ENCODE assay signal across 10 cellular contexts in the genomic region with DNA sequence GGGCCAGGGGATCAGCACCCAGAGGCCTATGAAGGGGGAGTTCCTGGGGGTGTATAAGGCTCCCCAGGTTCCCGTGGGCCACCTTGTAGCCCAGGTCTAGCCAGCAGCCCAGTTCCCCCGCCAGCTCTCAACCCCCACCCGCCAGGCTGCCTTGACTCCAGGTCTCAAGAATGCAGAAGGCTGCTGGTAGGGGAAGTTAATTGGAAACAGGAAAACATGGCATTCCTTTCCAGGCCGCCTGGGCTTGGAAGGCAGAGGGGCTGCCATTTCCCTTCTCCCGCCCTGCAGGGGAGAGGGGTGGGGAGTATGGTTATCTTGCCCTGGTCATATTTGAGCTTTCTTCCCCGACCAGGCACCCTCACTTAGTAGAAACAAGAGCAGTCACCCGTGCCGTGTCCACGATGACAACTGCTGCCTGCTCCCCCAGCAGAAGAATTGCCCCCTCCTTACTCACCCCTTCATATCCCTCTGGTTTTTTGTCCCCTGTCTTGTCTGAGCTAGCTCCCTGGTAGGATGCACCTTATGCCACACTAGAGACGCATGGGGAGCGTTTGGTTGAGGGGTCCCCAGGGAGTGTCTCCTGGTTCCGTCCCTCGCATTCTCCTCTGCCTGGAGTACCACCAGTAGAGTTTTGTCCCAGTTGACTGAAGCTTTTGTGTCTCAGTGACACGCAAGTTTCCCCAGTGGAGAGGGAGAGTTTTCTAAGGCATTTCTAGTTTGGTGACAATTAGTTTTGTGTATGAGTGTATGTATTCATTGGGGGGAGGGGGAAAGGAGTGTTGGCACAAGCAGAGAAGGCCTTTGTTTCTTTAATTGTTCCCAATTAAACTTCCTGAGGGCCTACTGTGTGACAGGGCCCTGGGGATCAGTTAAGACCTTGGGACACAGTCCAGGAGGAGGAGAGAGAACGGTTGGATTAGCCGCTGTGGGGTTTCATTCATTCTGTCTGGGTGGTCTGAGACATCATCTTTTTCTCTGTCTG. TPM values are rescaled to one million over a fixed set of nuclear protein-coding genes. Genes with fewer than 3 reads are reported as not detected.
DNase-seq lines count a peak whose midpoint lies in the region; ATAC-seq, FAIRE-seq and TF ChIP-seq lines count a peak whose summit lies in the region.
"Had no signal": no experiment of that assay in that cellular context is flagged by ENCODE, and none has a peak within 500 bp of the region (broad histone marks: within the 10 kb centered on the region; RNA-seq: fewer than 3 reads in every experiment).

No MANE protein-coding gene starts in this region.

- H3K4me3 ChIP-seq in astrocyte (ENCODE audit: insufficient read depth, low read depth, low read length) (no peak overlapping the region), iPS-20b (ENCODE audit: low read length) (peak overlapping the region; percentile 44; the same call in 1 of the 2 replicates)

- H3K36me3 Mint-ChIP-seq in activated CD4-positive, alpha-beta T cell treated with anti-CD3 and anti-CD28 coated beads, Interleukin-2, amount 10 ng/mL, durations not matched to agents 24 days and 14 days (ENCODE audit: low read depth): peaks cover 13% of the 10 kb centered on the region
- H3K36me3 Mint-ChIP-seq in astrocyte (ENCODE audit: low read depth, unreplicated experiment): peaks cover 2% of the 10 kb centered on the region
- no peaks in the 10 kb centered on the region for H3K36me3 Mint-ChIP-seq in activated T-helper 17 cell treated with anti-CD3 and anti-CD28 coated beads, Interleukin-2, amount 50 U/mL, for 72 hours (ENCODE audit: low read depth)

- H3K36me3 ChIP-seq in astrocyte (ENCODE audit: insufficient read depth, low read length) (no peaks in the 10 kb centered on the region), iPS-20b (ENCODE audit: insufficient read depth, low read depth, low read length) (peaks cover 3% of the 10 kb centered on the region; the same call in 1 of the 2 replicates)

- peak; percentile 54 for DNase-seq in activated CD4-positive, alpha-beta T cell treated with anti-CD3 and anti-CD28 coated beads, Interleukin-2, amount 10 ng/mL, durations not matched to agents 24 days and 14 days
- no peak for DNase-seq in activated CD4-positive, alpha-beta T cell treated with anti-CD3 and anti-CD28 coated beads, Interleukin-2, amount 50 U/mL, for 1 hour
- peak; percentile 68 for DNase-seq in astrocyte (ENCODE audit: low read depth)
- DNase-seq in substantia nigra (lab: John Stamatoyannopoulos, UW): peak in 10 of 49 donors; percentile 10 to 70 (median 30)
- DNase-seq: Karpas-422, T-helper 1 cell had no signal

- H3K4me3 Mint-ChIP-seq in activated CD4-positive, alpha-beta T cell treated with anti-CD3 and anti-CD28 coated beads, Interleukin-2, amount 10 ng/mL, durations not matched to agents 24 days and 14 days: no peak overlapping the region
- H3K4me3 Mint-ChIP-seq in astrocyte (ENCODE audit: unreplicated experiment): peak overlapping the region; percentile 46
- no peak overlapping the region for H3K4me3 Mint-ChIP-seq in activated T-helper 17 cell treated with anti-CD3 and anti-CD28 coated beads, Interleukin-2, amount 50 U/mL, for 72 hours

- H3K4me1 Mint-ChIP-seq in activated CD4-positive, alpha-beta T cell treated with anti-CD3 and anti-CD28 coated beads, Interleukin-2, amount 10 ng/mL, durations not matched to agents 24 days and 14 days: peaks cover 21% of the 10 kb centered on the region
- peaks cover 26% of the 10 kb centered on the region for H3K4me1 Mint-ChIP-seq in astrocyte (ENCODE audit: low read depth, unreplicated experiment)
- peaks cover 9% of the 10 kb centered on the region for H3K4me1 Mint-ChIP-seq in activated T-helper 17 cell treated with anti-CD3 and anti-CD28 coated beads, Interleukin-2, amount 50 U/mL, for 72 hours

- H3K27ac ChIP-seq in astrocyte (ENCODE audit: low read depth, low read length) (peak overlapping the region; percentile 61), iPS-20b (ENCODE audit: low read length) (peak overlapping the region; percentile 98), substantia nigra (ENCODE audit: low read depth, low read length, poor library complexity, severe bottlenecking) (peak overlapping the region; percentile 94)

- peaks cover 20% of the 10 kb centered on the region for H3K4me1 ChIP-seq in astrocyte (ENCODE audit: insufficient read depth, low read length)
- H3K4me1 ChIP-seq in iPS-20b (ENCODE audit: insufficient read depth, low read length): peaks cover 32% of the 10 kb centered on the region

- H3K9ac ChIP-seq in astrocyte (ENCODE audit: low read length): peak overlapping the region; percentile 56
- H3K9ac ChIP-seq in iPS-20b (ENCODE audit: low read depth, low read length): peak overlapping the region; percentile 78

- no peaks in the 10 kb centered on the region for H3K27me3 ChIP-seq in astrocyte (ENCODE audit: insufficient read depth, low read length)
- H3K27me3 ChIP-seq in iPS-20b (ENCODE audit: insufficient read depth, low read length): no peaks in the 10 kb centered on the region

- H3K4me2 ChIP-seq in astrocyte (ENCODE audit: low read length): peak overlapping the region; percentile 68

- no peak for TF ChIP-seq CTCF in astrocyte (IDR thresholded peaks at IDR 0.05; ENCODE audit: insufficient read depth, low read depth, low read length)

- FAIRE-seq in astrocyte (lab: Jason Lieb, UNC): no peak

- H4K20me1 ChIP-seq in astrocyte (ENCODE audit: insufficient read depth, low read length): peaks cover 76% of the 10 kb centered on the region

- H2AFZ ChIP-seq in astrocyte (ENCODE audit: low read depth, low read length): no peak overlapping the region

- intact Hi-C loops in activated CD4-positive, alpha-beta T cell treated with anti-CD3 and anti-CD28 coated beads, Interleukin-2, amount 10 ng/mL, durations not matched to agents 24 days and 14 days (cut with micrococcal nuclease): no loop called here

- H3K9me3 Mint-ChIP-seq in activated CD4-positive, alpha-beta T cell treated with anti-CD3 and anti-CD28 coated beads, Interleukin-2, amount 10 ng/mL, durations not matched to agents 24 days and 14 days: no peaks in the 10 kb centered on the region
- no peaks in the 10 kb centered on the region for H3K9me3 Mint-ChIP-seq in astrocyte (ENCODE audit: unreplicated experiment)
- no peaks in the 10 kb centered on the region for H3K9me3 Mint-ChIP-seq in activated T-helper 17 cell treated with anti-CD3 and anti-CD28 coated beads, Interleukin-2, amount 50 U/mL, for 72 hours

- H3K9me3 ChIP-seq in astrocyte (ENCODE audit: insufficient read depth, low read depth, low read length): no peaks in the 10 kb centered on the region
- H3K9me3 ChIP-seq in iPS-20b (ENCODE audit: insufficient read depth, low read depth, low read length): no peaks in the 10 kb centered on the region

- no peaks in the 10 kb centered on the region for H3K27me3 Mint-ChIP-seq in activated CD4-positive, alpha-beta T cell treated with anti-CD3 and anti-CD28 coated beads, Interleukin-2, amount 10 ng/mL, durations not matched to agents 24 days and 14 days
- no peaks in the 10 kb centered on the region for H3K27me3 Mint-ChIP-seq in astrocyte (ENCODE audit: low read depth, unreplicated experiment)
- no peaks in the 10 kb centered on the region for H3K27me3 Mint-ChIP-seq in activated T-helper 17 cell treated with anti-CD3 and anti-CD28 coated beads, Interleukin-2, amount 50 U/mL, for 72 hours

- peaks cover 90% of the 10 kb centered on the region for H3K79me2 ChIP-seq in astrocyte (ENCODE audit: insufficient read depth, low read length)

- ATAC-seq in HG03469 (IDR thresholded peaks at IDR 0.05; ENCODE audit: unreplicated experiment): no peak
- no peak for ATAC-seq in HG02885 (IDR thresholded peaks at IDR 0.05; ENCODE audit: poor library complexity, unreplicated experiment)
- no peak for ATAC-seq in activated T-helper 17 cell treated with anti-CD3 and anti-CD28 coated beads, Interleukin-2, amount 50 U/mL, for 72 hours (replicated peaks)

- H3K27ac Mint-ChIP-seq in activated CD4-positive, alpha-beta T cell treated with anti-CD3 and anti-CD28 coated beads, Interleukin-2, amount 10 ng/mL, durations not matched to agents 24 days and 14 days: no peak overlapping the region
- H3K27ac Mint-ChIP-seq in astrocyte (ENCODE audit: unreplicated experiment): peak overlapping the region; percentile 66
- no peak overlapping the region for H3K27ac Mint-ChIP-seq in activated T-helper 17 cell treated with anti-CD3 and anti-CD28 coated beads, Interleukin-2, amount 50 U/mL, for 72 hours

RNA-seq across cellular contexts. Expression of a gene that starts 4.5 kb away (rescaled TPM):
- total RNA-seq in activated CD4-positive, alpha-beta T cell treated with anti-CD3 and anti-CD28 coated beads, Interleukin-2, amount 10 ng/mL, durations not matched to agents 24 days and 14 days: 10.5 and 11.9 TPM in 2 replicates
- 16.5 and 20.7 TPM in 2 replicates for total RNA-seq in astrocyte
- 10 to 100 TPM; 10.3 to 12.2 TPM for total RNA-seq in activated T-helper 17 cell treated with anti-CD3 and anti-CD28 coated beads, Interleukin-2, amount 50 U/mL, for 72 hours

RNA-seq across cellular contexts. Expression of a gene that starts 40.5 kb away (rescaled TPM):
- not detected in 2 replicates for total RNA-seq in activated CD4-positive, alpha-beta T cell treated with anti-CD3 and anti-CD28 coated beads, Interleukin-2, amount 10 ng/mL, durations not matched to agents 24 days and 14 days
- not detected in 2 replicates for total RNA-seq in astrocyte
- total RNA-seq in activated T-helper 17 cell treated with anti-CD3 and anti-CD28 coated beads, Interleukin-2, amount 50 U/mL, for 72 hours: under 1 TPM; 0.04 to 0.98 TPM
